ENCODE assay signal across 17 cellular contexts in the genomic region with DNA sequence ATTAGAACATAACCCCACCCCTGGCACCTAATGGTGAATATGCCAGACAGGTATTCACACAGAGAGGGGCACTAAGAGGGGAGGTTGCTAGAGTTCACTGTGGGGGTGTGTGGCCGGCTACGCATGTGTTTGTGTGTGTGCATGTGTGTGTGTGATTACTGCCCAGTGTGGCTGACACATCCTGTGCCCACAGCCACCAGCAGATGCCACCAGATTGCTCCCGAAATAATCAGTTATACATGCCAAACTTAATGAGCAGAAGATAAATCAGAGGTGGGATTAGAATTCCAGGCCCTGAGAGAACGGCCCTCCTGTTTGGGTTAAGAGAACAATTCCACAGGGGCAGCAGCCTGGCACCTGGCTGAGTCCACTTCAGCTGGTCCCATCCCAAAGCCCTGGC.
A peak's percentile ranks its signal among the peaks of the same experiment; 100 is the strongest.
DNase-seq lines count a peak whose midpoint lies in the region; ATAC-seq and TF ChIP-seq lines count a peak whose summit lies in the region.
"Had no signal": no experiment of that assay in that cellular context is flagged by ENCODE, and none has a peak within 500 bp of the region (broad histone marks: within the 10 kb centered on the region; RNA-seq: fewer than 3 reads in every experiment).

No MANE protein-coding gene starts in this region.

- H3K27me3 ChIP-seq in breast epithelium = no peaks in the 10 kb centered on the region
- H3K27me3 ChIP-seq: hepatocyte, neutrophil had no signal

- H3K36me3 ChIP-seq in breast epithelium = no peaks in the 10 kb centered on the region
- H3K36me3 ChIP-seq: cardiac muscle cell, neutrophil, suprapubic skin had no signal

- H3K36me3 Mint-ChIP-seq in MCF 10A (ENCODE audit: insufficient read depth, unreplicated experiment) (no peaks in the 10 kb centered on the region), WTC11 (no peaks in the 10 kb centered on the region)

- TF ChIP-seq CTCF in MCF 10A (IDR thresholded peaks at IDR 0.05; ENCODE audit: unreplicated experiment) (peak; percentile 1), breast epithelium (IDR thresholded peaks at IDR 0.05) (no peak), WTC11 (IDR thresholded peaks at IDR 0.05) (no peak)

- no peaks in the 10 kb centered on the region for H3K27me3 Mint-ChIP-seq in MCF 10A (ENCODE audit: insufficient read depth, unreplicated experiment)
- peaks cover 14% of the 10 kb centered on the region for H3K27me3 Mint-ChIP-seq in WTC11 (ENCODE audit: low read depth)
- H3K27me3 Mint-ChIP-seq: activated naive CD8-positive, alpha-beta T cell treated with anti-CD3 and anti-CD28 coated beads, Interleukin-2, amount 50 U/mL, for 24 hours had no signal

- H3K27ac Mint-ChIP-seq in MCF 10A (ENCODE audit: low read depth, unreplicated experiment) (no peak overlapping the region), WTC11 (no peak overlapping the region)
- H3K27ac Mint-ChIP-seq: activated CD4-positive, alpha-beta memory T cell treated with anti-CD3 and anti-CD28 coated beads, Interleukin-2, amount 10 ng/mL, durations not matched to agents 7 days and 5 days; activated naive CD8-positive, alpha-beta T cell treated with anti-CD3 and anti-CD28 coated beads, Interleukin-2, amount 50 U/mL, for 24 hours had no signal

- H3K4me3 ChIP-seq in breast epithelium = no peak overlapping the region
- H3K4me3 ChIP-seq: cardiac muscle cell, hepatocyte, suprapubic skin had no signal

- no peaks in the 10 kb centered on the region for H3K4me1 ChIP-seq in breast epithelium
- H3K4me1 ChIP-seq: suprapubic skin had no signal

- BruUV-seq in MCF 10A (replicated peaks; lab: Mats Ljungman, UMichigan) = no TSS peak

- no peak for DNase-seq in MCF 10A (ENCODE audit: unreplicated experiment)
- no peak for DNase-seq in breast epithelium (ENCODE audit: low spot score in 2 of 2)
- DNase-seq in WTC11 (ENCODE audit: low spot score) = no peak
- peak; percentile 43 for DNase-seq in left kidney (ENCODE audit: low read depth, low spot score)
- no peak for DNase-seq in AG20443 (ENCODE audit: low spot score)
- DNase-seq in activated CD4-positive, alpha-beta T cell treated with anti-CD3 and anti-CD28 coated beads, Interleukin-2, amount 50 U/mL, for 48 hours = no peak
- DNase-seq: activated CD4-positive, alpha-beta memory T cell treated with anti-CD3 and anti-CD28 coated beads, Interleukin-2, amount 10 ng/mL, durations not matched to agents 7 days and 5 days; activated naive CD8-positive, alpha-beta T cell treated with anti-CD3 and anti-CD28 coated beads, Interleukin-2, amount 50 U/mL, for 24 hours; effector CD8-positive, alpha-beta T cell; NCI-H526; stimulated activated CD4-positive, alpha-beta T cell treated with anti-CD3 and anti-CD28 coated beads, Interleukin-4, amount 100 ng/mL, for 1 hour had no signal

- intact Hi-C loops in MCF 10A (cut with micrococcal nuclease) (loop anchor here (1.0 to 2.0 kb wide), 3 partner anchors 140 to 433 kb away; no protein-coding TSS in a partner anchor), breast epithelium (cut with DNase I; ENCODE audit: low total_unique reads) (loop anchor here (10.0 kb wide), 1 partner anchor 557 kb away; no protein-coding TSS in a partner anchor)

- no peak overlapping the region for H3K4me3 Mint-ChIP-seq in MCF 10A (ENCODE audit: unreplicated experiment)
- no peak overlapping the region for H3K4me3 Mint-ChIP-seq in WTC11
- H3K4me3 Mint-ChIP-seq: activated CD4-positive, alpha-beta memory T cell treated with anti-CD3 and anti-CD28 coated beads, Interleukin-2, amount 10 ng/mL, durations not matched to agents 7 days and 5 days; activated naive CD8-positive, alpha-beta T cell treated with anti-CD3 and anti-CD28 coated beads, Interleukin-2, amount 50 U/mL, for 24 hours had no signal

- H3K4me1 Mint-ChIP-seq in MCF 10A (ENCODE audit: insufficient read depth, unreplicated experiment) (no peaks in the 10 kb centered on the region), WTC11 (peaks cover 3% of the 10 kb centered on the region; the same call in 1 of the 2 replicates)
- H3K4me1 Mint-ChIP-seq: activated CD4-positive, alpha-beta memory T cell treated with anti-CD3 and anti-CD28 coated beads, Interleukin-2, amount 10 ng/mL, durations not matched to agents 7 days and 5 days; activated naive CD8-positive, alpha-beta T cell treated with anti-CD3 and anti-CD28 coated beads, Interleukin-2, amount 50 U/mL, for 24 hours had no signal

- no peak for TF ChIP-seq POLR2A in breast epithelium (IDR thresholded peaks at IDR 0.05)

- CTCF ChIA-PET in MCF 10A (lab: Yijun Ruan, JAX) (interaction anchor here (0.6 to 1.2 kb wide), 3 partner anchors 27 to 126 kb away, joined by 4 read pairs; no protein-coding TSS in a partner anchor), WTC11 (lab: Charles Lee) (interaction anchor here (0.5 to 1.6 kb wide), 2 partner anchors 9 to 90 kb away, joined by 3 to 9 read pairs; no protein-coding TSS in a partner anchor)

- H3K27ac ChIP-seq in breast epithelium (no peak overlapping the region), temporal lobe (ENCODE audit: low read depth, low read length) (peak overlapping the region; percentile 77)
- H3K27ac ChIP-seq: cardiac muscle cell, hepatocyte, neutrophil, suprapubic skin had no signal

- H3K9me3 Mint-ChIP-seq in MCF 10A (ENCODE audit: unreplicated experiment) (no peaks in the 10 kb centered on the region), WTC11 (no peaks in the 10 kb centered on the region)
- H3K9me3 Mint-ChIP-seq: activated CD4-positive, alpha-beta memory T cell treated with anti-CD3 and anti-CD28 coated beads, Interleukin-2, amount 10 ng/mL, durations not matched to agents 7 days and 5 days; activated naive CD8-positive, alpha-beta T cell treated with anti-CD3 and anti-CD28 coated beads, Interleukin-2, amount 50 U/mL, for 24 hours had no signal

- H3K9me3 ChIP-seq in breast epithelium = no peaks in the 10 kb centered on the region
- H3K9me3 ChIP-seq: neutrophil, suprapubic skin had no signal

- POLR2A ChIA-PET in MCF 10A (lab: Yijun Ruan, JAX) (no interaction called here), WTC11 (lab: Charles Lee) (no interaction called here)

- ATAC-seq in WTC11 (peak; percentile 36; the same call in 1 of the 2 replicates), HG02678 (IDR thresholded peaks at IDR 0.05; ENCODE audit: unreplicated experiment) (no peak)
- ATAC-seq: activated naive CD8-positive, alpha-beta T cell treated with anti-CD3 and anti-CD28 coated beads, Interleukin-2, amount 50 U/mL, for 24 hours had no signal

TF ChIP-seq in WTC11, 78 proteins besides CTCF, POLR2A, EP300 and RAD21 (continues in another document):
- TF ChIP-seq TEAD4 (CRISPR knock-in tag; IDR thresholded peaks at IDR 0.05) = no peak
- no peak for TF ChIP-seq ATF6 (CRISPR knock-in tag; IDR thresholded peaks at IDR 0.05)
- TF ChIP-seq MAX (CRISPR knock-in tag; IDR thresholded peaks at IDR 0.05) = no peak
- TF ChIP-seq NFYB (CRISPR knock-in tag; conservative IDR thresholded peaks at IDR 0.05; ENCODE audit: low read depth) = no peak
- TF ChIP-seq GABPB1 (CRISPR knock-in tag; IDR thresholded peaks at IDR 0.05) = no peak
- no peak for TF ChIP-seq ZNF425 (CRISPR knock-in tag; conservative IDR thresholded peaks at IDR 0.05)
- TF ChIP-seq NFATC4 (CRISPR knock-in tag; IDR thresholded peaks at IDR 0.05) = no peak
- TF ChIP-seq, protein P1, sequence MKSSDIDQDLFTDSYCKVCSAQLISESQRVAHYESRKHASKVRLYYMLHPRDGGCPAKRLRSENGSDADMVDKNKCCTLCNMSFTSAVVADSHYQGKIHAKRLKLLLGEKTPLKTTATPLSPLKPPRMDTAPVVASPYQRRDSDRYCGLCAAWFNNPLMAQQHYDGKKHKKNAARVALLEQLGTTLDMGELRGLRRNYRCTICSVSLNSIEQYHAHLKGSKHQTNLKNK (CRISPR knock-in tag; IDR thresholded peaks at IDR 0.05) = no peak
- no peak for TF ChIP-seq CDX4 (CRISPR knock-in tag; IDR thresholded peaks at IDR 0.05; ENCODE audit: borderline replicate concordance)
- TF ChIP-seq JAZF1 (CRISPR knock-in tag; IDR thresholded peaks at IDR 0.05) = no peak
